ENCODE assay signal across 8 cellular contexts in genomic region chr6:86937219-86938079, GRCh38. TPM values are rescaled to one million over a fixed set of nuclear protein-coding genes. Genes with fewer than 3 reads are reported as not detected.
DNase-seq lines count a peak whose midpoint lies in the region; ATAC-seq and TF ChIP-seq lines count a peak whose summit lies in the region.

HTR1E (plus strand) TSS chr6:86937528; CDS start chr6:87015335, 77,807 bp downstream.

- ATAC-seq in GM18868 (IDR thresholded peaks at IDR 0.05; ENCODE audit: unreplicated experiment), result peak; percentile 65

- DNase-seq in BE2C (peak; percentile 74), HK-2 (ENCODE audit: unreplicated experiment) (peak; percentile 22), RWPE1 (ENCODE audit: low spot score) (peak; percentile 49), esophagus muscularis mucosa (ENCODE audit: extremely low spot score) (peak; percentile 91), neural crest cell (ENCODE audit: low read depth, low spot score) (peak; percentile 64), NCI-H128 (lab: John Stamatoyannopoulos, UW; ENCODE audit: unreplicated experiment) (no peak), mesenteric fat pad (ENCODE audit: low spot score) (no peak)

- CTCF ChIA-PET in RWPE1 (lab: Yijun Ruan, JAX), result interaction anchor here (0.5 to 1.5 kb wide), 5 partner anchors 27 to 376 kb away, joined by 3 to 6 read pairs (median 3); no protein-coding TSS in a partner anchor

- TF ChIP-seq POLR2A in esophagus muscularis mucosa (IDR thresholded peaks at IDR 0.05; ENCODE audit: low read depth), result no peak

- H3K9me3 Mint-ChIP-seq in neural crest cell, result peaks cover 3% of the 10 kb centered on the region

- H3K4me1 Mint-ChIP-seq in neural crest cell, result peaks cover 7% of the 10 kb centered on the region

- POLR2A ChIA-PET in RWPE1 (lab: Yijun Ruan, JAX; ENCODE audit: low non-redundant PET), result no interaction called here

- H3K9me3 ChIP-seq in BE2C (no peaks in the 10 kb centered on the region), esophagus muscularis mucosa (no peaks in the 10 kb centered on the region)

- H3K36me3 ChIP-seq in BE2C, result no peaks in the 10 kb centered on the region; the same call in 1 of the 2 replicates
- no peaks in the 10 kb centered on the region for H3K36me3 ChIP-seq in esophagus muscularis mucosa

- no peak for TF ChIP-seq EP300 in esophagus muscularis mucosa (IDR thresholded peaks at IDR 0.05)

- no peak within 1 kb of the TSS for H3K27ac ChIP-seq in RWPE1
- peak within 1 kb of the TSS in 1 of 4 donors; percentile 6 for H3K27ac ChIP-seq in esophagus muscularis mucosa (replicated peaks in 1 of 4)

- H3K27ac Mint-ChIP-seq in neural crest cell (ENCODE audit: unreplicated experiment), result no peak within 1 kb of the TSS

- H3K4me1 ChIP-seq in BE2C (no peaks in the 10 kb centered on the region), esophagus muscularis mucosa (peaks cover 0 to 16% (median 14%) of the 10 kb centered on the region in 4 donors)

- intact Hi-C loops in esophagus muscularis mucosa (cut with DNase I), result loop anchor here (2.0 to 10.0 kb wide), 2 partner anchors 1015 to 1183 kb away; no protein-coding TSS in a partner anchor

- no peaks in the 10 kb centered on the region for H3K27me3 ChIP-seq in BE2C
- peaks cover 0 to 33% (median 0%) of the 10 kb centered on the region in 4 donors for H3K27me3 ChIP-seq in esophagus muscularis mucosa

- peak within 1 kb of the TSS; percentile 91 for H3K4me3 Mint-ChIP-seq in neural crest cell

- H3K36me3 Mint-ChIP-seq in neural crest cell (ENCODE audit: low read depth), result no peaks in the 10 kb centered on the region

- TF ChIP-seq CTCF in BE2C (IDR thresholded peaks at IDR 0.05; ENCODE audit: low read depth, low read length) (peak; percentile 84), RWPE1 (conservative IDR thresholded peaks at IDR 0.05; ENCODE audit: low read depth) (peak; percentile 41), esophagus muscularis mucosa (IDR thresholded peaks at IDR 0.05) (peak; percentile 40 to 68 (median 46)), neural crest cell (conservative IDR thresholded peaks at IDR 0.05) (peak; percentile 88)

- under 1% methylated on average over 34 of the region's 55 CpGs for WGBS in esophagus muscularis mucosa

- H3K4me3 ChIP-seq in BE2C (ENCODE audit: low read depth, low read length) (peak within 1 kb of the TSS; percentile 84), esophagus muscularis mucosa (peak within 1 kb of the TSS; percentile 48 to 61 (median 51))

- H3K27me3 Mint-ChIP-seq in neural crest cell (ENCODE audit: low read depth), result peaks cover 93% of the 10 kb centered on the region

RNA-seq across cellular contexts. Expression of gene HTR1E, which starts in this region (rescaled TPM):
- 0.63 TPM for polyA plus RNA-seq in BE2C (2012; ENCODE audit: insufficient read depth, insufficient read length, low read depth)
- total RNA-seq in esophagus muscularis mucosa (under 1 TPM in 3 of 4 donors, not detected in 1; 0.17 to 0.40 (median 0.19) TPM), neural crest cell (not detected in 2 replicates), mesenteric fat pad (not detected)

Comparison
In these comparisons a context has a peak if more than half of its experiments do, and no peak if none do; other contexts are left out.
1. Peak in DNase-seq and H3K4me3 ChIP-seq in esophagus muscularis mucosa; RNA of the gene not detected or under 1 TPM.
2. Peak in DNase-seq in neural crest cell; RNA of the gene not detected or under 1 TPM.
3. DNase-seq: peak in BE2C (single experiment), HK-2 (single experiment) and RWPE1 (single experiment); none in NCI-H128 (single experiment) and mesenteric fat pad (single experiment).
4. Peak in every context shown above with its lines, with median percentiles within 50 percentile points of each other: CTCF ChIP-seq.